ENCODE assay signal across 19 cellular contexts in the genomic region with DNA sequence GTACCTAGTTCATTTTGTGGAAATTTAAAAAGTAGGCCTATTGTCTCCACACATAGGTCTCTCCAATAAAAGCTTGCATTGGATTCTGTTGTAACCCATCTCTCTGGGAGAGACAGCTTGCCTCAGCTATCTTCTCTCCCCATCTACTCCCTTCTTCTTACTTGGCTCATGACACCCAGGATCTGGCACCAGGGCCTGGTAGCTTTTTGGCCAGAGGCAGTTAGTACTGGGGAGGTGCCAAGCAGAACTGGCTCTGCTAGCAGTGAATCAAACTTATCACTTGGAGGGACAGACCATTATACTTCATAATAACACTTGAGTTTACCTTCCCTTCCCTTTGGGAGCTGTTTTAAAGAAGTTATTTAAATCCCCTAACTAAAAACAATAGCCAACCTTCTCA. TPM values are rescaled to one million over a fixed set of nuclear protein-coding genes. Genes with fewer than 3 reads are reported as not detected.
"Had no signal": no experiment of that assay in that cellular context is flagged by ENCODE, and none has a peak within 500 bp of the region (broad histone marks: within the 10 kb centered on the region; RNA-seq: fewer than 3 reads in every experiment).

No MANE protein-coding gene starts in this region.

- H3K27ac ChIP-seq: suprapubic skin had no signal

- H3K4me1 Mint-ChIP-seq: activated naive CD4-positive, alpha-beta T cell treated with anti-CD3 and anti-CD28 coated beads, Interleukin-2, amount 50 U/mL, for 24 hours had no signal

- H3K9me3 Mint-ChIP-seq: activated naive CD4-positive, alpha-beta T cell treated with anti-CD3 and anti-CD28 coated beads, Interleukin-2, amount 50 U/mL, for 24 hours; T-helper 2 cell treated with Interferon-gamma antibody and Interleukin-4, amounts not matched to agents 5 μg/mL and 100 μg/mL, for 36 hours had no signal

- H3K27me3 ChIP-seq: suprapubic skin had no signal

- H3K36me3 ChIP-seq: suprapubic skin had no signal

- H3K36me3 Mint-ChIP-seq: activated naive CD4-positive, alpha-beta T cell treated with anti-CD3 and anti-CD28 coated beads, Interleukin-2, amount 50 U/mL, for 24 hours; brain had no signal

- ATAC-seq: activated CD4-positive, CD25-positive, alpha-beta regulatory T cell treated with anti-CD3 and anti-CD28 coated beads, Interleukin-2, amount 50 U/mL, for 24 hours; left lobe of liver had no signal

- H3K4me3 Mint-ChIP-seq: activated naive CD4-positive, alpha-beta T cell treated with anti-CD3 and anti-CD28 coated beads, Interleukin-2, amount 50 U/mL, for 24 hours; brain; nephron progenitor cell; T-helper 2 cell treated with Interferon-gamma antibody and Interleukin-4, amounts not matched to agents 5 μg/mL and 100 μg/mL, for 36 hours had no signal

- DNase-seq: activated CD4-positive, alpha-beta T cell treated with anti-CD3 and anti-CD28 coated beads, Interleukin-2, amount 50 U/mL, for 4 hours; activated effector memory CD4-positive, alpha-beta T cell treated with Interleukin-2 at 50 U/mL for 16 hours; activated T-cell treated with anti-CD3 and anti-CD28 coated beads, Interleukin-2, amount 50 U/mL, for 1 hour; cerebellar nuclear complex; dermis blood vessel endothelial cell; erythroblast; foreskin fibroblast; glutamatergic neuron; mesenchymal stem cell; nephron progenitor cell; stimulated activated CD4-positive, alpha-beta T cell treated with anti-CD3 and anti-CD28 coated beads, Interleukin-12 subunit alpha, Interleukin-12 subunit beta, amount 100 ng/mL, for 4 hours; stimulated activated naive CD4-positive, alpha-beta T cell treated with Interleukin-2 at 50 U/mL for 16 hours had no signal

- H3K9me3 ChIP-seq: suprapubic skin had no signal

- H3K27ac Mint-ChIP-seq: activated naive CD4-positive, alpha-beta T cell treated with anti-CD3 and anti-CD28 coated beads, Interleukin-2, amount 50 U/mL, for 24 hours; nephron progenitor cell; T-helper 2 cell treated with Interferon-gamma antibody and Interleukin-4, amounts not matched to agents 5 μg/mL and 100 μg/mL, for 36 hours had no signal

- H3K4me3 ChIP-seq: suprapubic skin had no signal

RNA-seq across cellular contexts. Expression of gene PLAC1, which starts 31.8 kb away (rescaled TPM):
- total RNA-seq: dermis blood vessel endothelial cell, left lobe of liver, omental fat pad, suprapubic skin had no signal
